ENCODE assay signal across 1 cellular context in the genomic region with DNA sequence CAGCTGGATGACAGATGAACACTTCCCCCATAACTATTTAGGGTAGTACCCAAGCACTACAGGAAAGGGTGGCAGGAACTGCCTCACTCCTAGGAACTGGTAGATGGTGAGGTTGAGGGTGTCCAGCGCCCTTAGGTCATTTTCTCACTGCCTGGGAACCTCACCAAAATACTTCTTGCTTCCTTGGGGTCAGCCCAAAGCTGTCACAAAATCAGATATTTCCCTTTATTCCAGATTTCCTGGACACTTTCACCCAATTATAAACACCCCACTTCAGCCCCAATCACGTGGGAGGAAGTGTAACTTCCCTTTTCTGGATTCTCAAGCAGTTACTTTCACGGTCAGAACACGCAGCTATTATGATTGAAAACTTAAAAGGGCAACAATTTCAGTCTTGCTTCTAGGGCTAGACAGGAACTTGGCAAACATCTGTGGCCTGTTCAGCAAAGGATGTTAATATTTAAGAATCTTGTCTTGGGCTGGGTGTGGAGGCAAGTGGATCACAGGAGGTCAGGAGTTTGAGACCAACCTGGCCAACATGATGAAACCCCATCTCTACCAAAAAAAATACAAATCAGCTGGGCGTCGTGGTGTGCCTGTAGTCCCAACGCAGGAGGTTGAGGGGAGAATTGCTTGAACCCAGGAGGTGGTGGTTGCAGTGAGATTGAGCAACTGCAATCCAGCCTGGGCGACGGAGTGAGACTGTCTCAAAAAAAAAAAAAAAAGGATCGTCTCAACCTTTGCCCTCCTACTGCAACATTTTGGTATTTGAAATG.
TF ChIP-seq lines count a peak whose summit lies in the region.

No MANE protein-coding gene starts in this region.

TF ChIP-seq in K562, 482 proteins besides CTCF, POLR2A, EP300 and RAD21 (continued from another document and continues in another):
- TF ChIP-seq, protein P1, sequence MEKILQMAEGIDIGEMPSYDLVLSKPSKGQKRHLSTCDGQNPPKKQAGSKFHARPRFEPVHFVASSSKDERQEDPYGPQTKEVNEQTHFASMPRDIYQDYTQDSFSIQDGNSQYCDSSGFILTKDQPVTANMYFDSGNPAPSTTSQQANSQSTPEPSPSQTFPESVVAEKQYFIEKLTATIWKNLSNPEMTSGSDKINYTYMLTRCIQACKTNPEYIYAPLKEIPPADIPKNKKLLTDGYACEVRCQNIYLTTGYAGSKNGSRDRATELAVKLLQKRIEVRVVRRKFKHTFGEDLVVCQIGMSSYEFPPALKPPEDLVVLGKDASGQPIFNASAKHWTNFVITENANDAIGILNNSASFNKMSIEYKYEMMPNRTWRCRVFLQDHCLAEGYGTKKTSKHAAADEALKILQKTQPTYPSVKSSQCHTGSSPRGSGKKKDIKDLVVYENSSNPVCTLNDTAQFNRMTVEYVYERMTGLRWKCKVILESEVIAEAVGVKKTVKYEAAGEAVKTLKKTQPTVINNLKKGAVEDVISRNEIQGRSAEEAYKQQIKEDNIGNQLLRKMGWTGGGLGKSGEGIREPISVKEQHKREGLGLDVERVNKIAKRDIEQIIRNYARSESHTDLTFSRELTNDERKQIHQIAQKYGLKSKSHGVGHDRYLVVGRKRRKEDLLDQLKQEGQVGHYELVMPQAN (IDR thresholded peaks at IDR 0.05; ENCODE audit: borderline replicate concordance) = no peak
- peak; percentile 13; the same call in 1 of the 2 replicates for TF ChIP-seq NBN (IDR thresholded peaks at IDR 0.05; ENCODE audit: low read depth)
- TF ChIP-seq, protein P2, sequence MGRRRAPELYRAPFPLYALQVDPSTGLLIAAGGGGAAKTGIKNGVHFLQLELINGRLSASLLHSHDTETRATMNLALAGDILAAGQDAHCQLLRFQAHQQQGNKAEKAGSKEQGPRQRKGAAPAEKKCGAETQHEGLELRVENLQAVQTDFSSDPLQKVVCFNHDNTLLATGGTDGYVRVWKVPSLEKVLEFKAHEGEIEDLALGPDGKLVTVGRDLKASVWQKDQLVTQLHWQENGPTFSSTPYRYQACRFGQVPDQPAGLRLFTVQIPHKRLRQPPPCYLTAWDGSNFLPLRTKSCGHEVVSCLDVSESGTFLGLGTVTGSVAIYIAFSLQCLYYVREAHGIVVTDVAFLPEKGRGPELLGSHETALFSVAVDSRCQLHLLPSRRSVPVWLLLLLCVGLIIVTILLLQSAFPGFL (CRISPR knock-in tag; IDR thresholded peaks at IDR 0.05) = peak; percentile 38; the same call in 1 of the 2 replicates
- TF ChIP-seq, protein P3, sequence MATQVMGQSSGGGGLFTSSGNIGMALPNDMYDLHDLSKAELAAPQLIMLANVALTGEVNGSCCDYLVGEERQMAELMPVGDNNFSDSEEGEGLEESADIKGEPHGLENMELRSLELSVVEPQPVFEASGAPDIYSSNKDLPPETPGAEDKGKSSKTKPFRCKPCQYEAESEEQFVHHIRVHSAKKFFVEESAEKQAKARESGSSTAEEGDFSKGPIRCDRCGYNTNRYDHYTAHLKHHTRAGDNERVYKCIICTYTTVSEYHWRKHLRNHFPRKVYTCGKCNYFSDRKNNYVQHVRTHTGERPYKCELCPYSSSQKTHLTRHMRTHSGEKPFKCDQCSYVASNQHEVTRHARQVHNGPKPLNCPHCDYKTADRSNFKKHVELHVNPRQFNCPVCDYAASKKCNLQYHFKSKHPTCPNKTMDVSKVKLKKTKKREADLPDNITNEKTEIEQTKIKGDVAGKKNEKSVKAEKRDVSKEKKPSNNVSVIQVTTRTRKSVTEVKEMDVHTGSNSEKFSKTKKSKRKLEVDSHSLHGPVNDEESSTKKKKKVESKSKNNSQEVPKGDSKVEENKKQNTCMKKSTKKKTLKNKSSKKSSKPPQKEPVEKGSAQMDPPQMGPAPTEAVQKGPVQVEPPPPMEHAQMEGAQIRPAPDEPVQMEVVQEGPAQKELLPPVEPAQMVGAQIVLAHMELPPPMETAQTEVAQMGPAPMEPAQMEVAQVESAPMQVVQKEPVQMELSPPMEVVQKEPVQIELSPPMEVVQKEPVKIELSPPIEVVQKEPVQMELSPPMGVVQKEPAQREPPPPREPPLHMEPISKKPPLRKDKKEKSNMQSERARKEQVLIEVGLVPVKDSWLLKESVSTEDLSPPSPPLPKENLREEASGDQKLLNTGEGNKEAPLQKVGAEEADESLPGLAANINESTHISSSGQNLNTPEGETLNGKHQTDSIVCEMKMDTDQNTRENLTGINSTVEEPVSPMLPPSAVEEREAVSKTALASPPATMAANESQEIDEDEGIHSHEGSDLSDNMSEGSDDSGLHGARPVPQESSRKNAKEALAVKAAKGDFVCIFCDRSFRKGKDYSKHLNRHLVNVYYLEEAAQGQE (CRISPR knock-in tag; IDR thresholded peaks at IDR 0.05; ENCODE audit: low read depth) = no peak
- TF ChIP-seq TEAD1 (CRISPR knock-in tag; IDR thresholded peaks at IDR 0.05) = peak in 1 of 2 experiments; percentile 75; a peak in 2 of 4 replicates
- no peak for TF ChIP-seq ZNF507 (tag; conservative IDR thresholded peaks at IDR 0.05)
- TF ChIP-seq, protein P4, sequence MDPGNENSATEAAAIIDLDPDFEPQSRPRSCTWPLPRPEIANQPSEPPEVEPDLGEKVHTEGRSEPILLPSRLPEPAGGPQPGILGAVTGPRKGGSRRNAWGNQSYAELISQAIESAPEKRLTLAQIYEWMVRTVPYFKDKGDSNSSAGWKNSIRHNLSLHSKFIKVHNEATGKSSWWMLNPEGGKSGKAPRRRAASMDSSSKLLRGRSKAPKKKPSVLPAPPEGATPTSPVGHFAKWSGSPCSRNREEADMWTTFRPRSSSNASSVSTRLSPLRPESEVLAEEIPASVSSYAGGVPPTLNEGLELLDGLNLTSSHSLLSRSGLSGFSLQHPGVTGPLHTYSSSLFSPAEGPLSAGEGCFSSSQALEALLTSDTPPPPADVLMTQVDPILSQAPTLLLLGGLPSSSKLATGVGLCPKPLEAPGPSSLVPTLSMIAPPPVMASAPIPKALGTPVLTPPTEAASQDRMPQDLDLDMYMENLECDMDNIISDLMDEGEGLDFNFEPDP (CRISPR knock-in tag; IDR thresholded peaks at IDR 0.05) = no peak; the same call in 1 of the 2 replicates
- no peak for TF ChIP-seq ILK (tag; IDR thresholded peaks at IDR 0.05; ENCODE audit: borderline replicate concordance, low read depth)
- no peak for TF ChIP-seq ZNF699 (CRISPR knock-in tag; IDR thresholded peaks at IDR 0.05; ENCODE audit: insufficient replicate concordance)
- TF ChIP-seq OTX1 (CRISPR knock-in tag; IDR thresholded peaks at IDR 0.05) = peak; percentile 94
- TF ChIP-seq, protein P5, sequence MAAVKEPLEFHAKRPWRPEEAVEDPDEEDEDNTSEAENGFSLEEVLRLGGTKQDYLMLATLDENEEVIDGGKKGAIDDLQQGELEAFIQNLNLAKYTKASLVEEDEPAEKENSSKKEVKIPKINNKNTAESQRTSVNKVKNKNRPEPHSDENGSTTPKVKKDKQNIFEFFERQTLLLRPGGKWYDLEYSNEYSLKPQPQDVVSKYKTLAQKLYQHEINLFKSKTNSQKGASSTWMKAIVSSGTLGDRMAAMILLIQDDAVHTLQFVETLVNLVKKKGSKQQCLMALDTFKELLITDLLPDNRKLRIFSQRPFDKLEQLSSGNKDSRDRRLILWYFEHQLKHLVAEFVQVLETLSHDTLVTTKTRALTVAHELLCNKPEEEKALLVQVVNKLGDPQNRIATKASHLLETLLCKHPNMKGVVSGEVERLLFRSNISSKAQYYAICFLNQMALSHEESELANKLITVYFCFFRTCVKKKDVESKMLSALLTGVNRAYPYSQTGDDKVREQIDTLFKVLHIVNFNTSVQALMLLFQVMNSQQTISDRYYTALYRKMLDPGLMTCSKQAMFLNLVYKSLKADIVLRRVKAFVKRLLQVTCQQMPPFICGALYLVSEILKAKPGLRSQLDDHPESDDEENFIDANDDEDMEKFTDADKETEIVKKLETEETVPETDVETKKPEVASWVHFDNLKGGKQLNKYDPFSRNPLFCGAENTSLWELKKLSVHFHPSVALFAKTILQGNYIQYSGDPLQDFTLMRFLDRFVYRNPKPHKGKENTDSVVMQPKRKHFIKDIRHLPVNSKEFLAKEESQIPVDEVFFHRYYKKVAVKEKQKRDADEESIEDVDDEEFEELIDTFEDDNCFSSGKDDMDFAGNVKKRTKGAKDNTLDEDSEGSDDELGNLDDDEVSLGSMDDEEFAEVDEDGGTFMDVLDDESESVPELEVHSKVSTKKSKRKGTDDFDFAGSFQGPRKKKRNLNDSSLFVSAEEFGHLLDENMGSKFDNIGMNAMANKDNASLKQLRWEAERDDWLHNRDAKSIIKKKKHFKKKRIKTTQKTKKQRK (IDR thresholded peaks at IDR 0.05; ENCODE audit: borderline replicate concordance, low read depth, low read length) = no peak
- no peak for TF ChIP-seq KAT8 (IDR thresholded peaks at IDR 0.05; ENCODE audit: low read depth)
- TF ChIP-seq PCBP2 (IDR thresholded peaks at IDR 0.05; ENCODE audit: low read depth, low read length, poor library complexity, severe bottlenecking) = no peak
- no peak for TF ChIP-seq TAF7 (tag; IDR thresholded peaks at IDR 0.05)
- TF ChIP-seq ZNF263 (CRISPR knock-in tag; IDR thresholded peaks at IDR 0.05; ENCODE audit: borderline replicate concordance) = no peak
- no peak for TF ChIP-seq SRSF1 (IDR thresholded peaks at IDR 0.05; ENCODE audit: low read depth, low read length)
- no peak; the same call in none of the 2 replicates for TF ChIP-seq ZNF75A (CRISPR knock-in tag; IDR thresholded peaks at IDR 0.05)
- TF ChIP-seq, protein P6, sequence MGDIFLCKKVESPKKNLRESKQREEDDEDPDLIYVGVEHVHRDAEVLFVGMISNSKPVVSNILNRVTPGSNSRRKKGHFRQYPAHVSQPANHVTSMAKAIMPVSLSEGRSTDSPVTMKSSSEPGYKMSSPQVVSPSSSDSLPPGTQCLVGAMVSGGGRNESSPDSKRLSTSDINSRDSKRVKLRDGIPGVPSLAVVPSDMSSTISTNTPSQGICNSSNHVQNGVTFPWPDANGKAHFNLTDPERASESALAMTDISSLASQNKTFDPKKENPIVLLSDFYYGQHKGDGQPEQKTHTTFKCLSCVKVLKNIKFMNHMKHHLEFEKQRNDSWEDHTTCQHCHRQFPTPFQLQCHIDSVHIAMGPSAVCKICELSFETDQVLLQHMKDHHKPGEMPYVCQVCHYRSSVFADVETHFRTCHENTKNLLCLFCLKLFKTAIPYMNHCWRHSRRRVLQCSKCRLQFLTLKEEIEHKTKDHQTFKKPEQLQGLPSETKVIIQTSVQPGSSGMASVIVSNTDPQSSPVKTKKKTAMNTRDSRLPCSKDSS (IDR thresholded peaks at IDR 0.05; ENCODE audit: low read depth, partially characterized antibody) = no peak
- no peak for TF ChIP-seq PRPF4 (IDR thresholded peaks at IDR 0.05; ENCODE audit: insufficient read depth, low read depth, low read length, poor library complexity, severe bottlenecking)
- peak; percentile 56; the same call in 1 of the 2 replicates for TF ChIP-seq CXXC5 (CRISPR knock-in tag; IDR thresholded peaks at IDR 0.05)
- TF ChIP-seq IFI16 (CRISPR knock-in tag; IDR thresholded peaks at IDR 0.05) = no peak
- TF ChIP-seq NR3C1 (CRISPR knock-in tag; IDR thresholded peaks at IDR 0.05) = no peak
- TF ChIP-seq CREM (IDR thresholded peaks at IDR 0.05; ENCODE audit: low read depth) = no peak
- peak; percentile 7; the same call in 1 of the 2 replicates for TF ChIP-seq TARDBP (IDR thresholded peaks at IDR 0.05)
- TF ChIP-seq TBP (optimal IDR thresholded peaks at IDR 0.05; ENCODE audit: low read depth, low read length) = no peak
- peak; percentile 65 for TF ChIP-seq LCOR (CRISPR knock-in tag; IDR thresholded peaks at IDR 0.05)
- TF ChIP-seq FIP1L1 (IDR thresholded peaks at IDR 0.05; ENCODE audit: low read depth, low read length, poor library complexity, severe bottlenecking) = no peak
- no peak for TF ChIP-seq ZNF311 (CRISPR knock-in tag; IDR thresholded peaks at IDR 0.05)
- TF ChIP-seq JUND (IDR thresholded peaks at IDR 0.05; ENCODE audit: borderline replicate concordance, low read depth, low read length) = no peak; the same call in 1 of the 2 replicates
- no peak for TF ChIP-seq JUND (tag; IDR thresholded peaks at IDR 0.05; ENCODE audit: borderline replicate concordance, low read depth, low read length)
- TF ChIP-seq ZNF274 (IDR thresholded peaks at IDR 0.05; ENCODE audit: borderline replicate concordance, low read depth, low read length) = no peak
- TF ChIP-seq SIN3B (IDR thresholded peaks at IDR 0.05; ENCODE audit: low read depth) = no peak
- TF ChIP-seq ZC3H4 (CRISPR knock-in tag; IDR thresholded peaks at IDR 0.05; ENCODE audit: borderline replicate concordance) = no peak
- peak; percentile 42; the same call in 1 of the 2 replicates for TF ChIP-seq ZNF57 (CRISPR knock-in tag; IDR thresholded peaks at IDR 0.05)
- no peak for TF ChIP-seq NFYB (IDR thresholded peaks at IDR 0.05; ENCODE audit: extremely low read depth, insufficient read length)
- peak; percentile 24; the same call in 1 of the 2 replicates for TF ChIP-seq SP1 (CRISPR knock-in tag; IDR thresholded peaks at IDR 0.05)
- peak; percentile 68 for TF ChIP-seq ZNF444 (CRISPR knock-in tag; IDR thresholded peaks at IDR 0.05)
- TF ChIP-seq, protein P7, sequence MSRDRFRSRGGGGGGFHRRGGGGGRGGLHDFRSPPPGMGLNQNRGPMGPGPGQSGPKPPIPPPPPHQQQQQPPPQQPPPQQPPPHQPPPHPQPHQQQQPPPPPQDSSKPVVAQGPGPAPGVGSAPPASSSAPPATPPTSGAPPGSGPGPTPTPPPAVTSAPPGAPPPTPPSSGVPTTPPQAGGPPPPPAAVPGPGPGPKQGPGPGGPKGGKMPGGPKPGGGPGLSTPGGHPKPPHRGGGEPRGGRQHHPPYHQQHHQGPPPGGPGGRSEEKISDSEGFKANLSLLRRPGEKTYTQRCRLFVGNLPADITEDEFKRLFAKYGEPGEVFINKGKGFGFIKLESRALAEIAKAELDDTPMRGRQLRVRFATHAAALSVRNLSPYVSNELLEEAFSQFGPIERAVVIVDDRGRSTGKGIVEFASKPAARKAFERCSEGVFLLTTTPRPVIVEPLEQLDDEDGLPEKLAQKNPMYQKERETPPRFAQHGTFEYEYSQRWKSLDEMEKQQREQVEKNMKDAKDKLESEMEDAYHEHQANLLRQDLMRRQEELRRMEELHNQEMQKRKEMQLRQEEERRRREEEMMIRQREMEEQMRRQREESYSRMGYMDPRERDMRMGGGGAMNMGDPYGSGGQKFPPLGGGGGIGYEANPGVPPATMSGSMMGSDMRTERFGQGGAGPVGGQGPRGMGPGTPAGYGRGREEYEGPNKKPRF (IDR thresholded peaks at IDR 0.05; ENCODE audit: low read depth, low read length) = no peak
- TF ChIP-seq ZNF316 (IDR thresholded peaks at IDR 0.05) = no peak
- 0 out of 2 replicates have a peak, but pooled peaks have one; percentile 11 for TF ChIP-seq ZNF143 (CRISPR knock-in tag; IDR thresholded peaks at IDR 0.05)
- TF ChIP-seq PHF21A (IDR thresholded peaks at IDR 0.05; ENCODE audit: borderline replicate concordance, low read depth) = no peak; the same call in 1 of the 2 replicates
- TF ChIP-seq, protein P8, sequence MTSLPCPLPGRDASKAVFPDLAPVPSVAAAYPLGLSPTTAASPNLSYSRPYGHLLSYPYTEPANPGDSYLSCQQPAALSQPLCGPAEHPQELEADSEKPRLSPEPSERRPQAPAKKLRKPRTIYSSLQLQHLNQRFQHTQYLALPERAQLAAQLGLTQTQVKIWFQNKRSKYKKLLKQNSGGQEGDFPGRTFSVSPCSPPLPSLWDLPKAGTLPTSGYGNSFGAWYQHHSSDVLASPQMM (CRISPR knock-in tag; IDR thresholded peaks at IDR 0.05) = 0 out of 2 replicates have a peak, but pooled peaks have one; percentile 64
